Comparison of ENCODE assay signal across 31 cellular contexts in the genomic region with DNA sequence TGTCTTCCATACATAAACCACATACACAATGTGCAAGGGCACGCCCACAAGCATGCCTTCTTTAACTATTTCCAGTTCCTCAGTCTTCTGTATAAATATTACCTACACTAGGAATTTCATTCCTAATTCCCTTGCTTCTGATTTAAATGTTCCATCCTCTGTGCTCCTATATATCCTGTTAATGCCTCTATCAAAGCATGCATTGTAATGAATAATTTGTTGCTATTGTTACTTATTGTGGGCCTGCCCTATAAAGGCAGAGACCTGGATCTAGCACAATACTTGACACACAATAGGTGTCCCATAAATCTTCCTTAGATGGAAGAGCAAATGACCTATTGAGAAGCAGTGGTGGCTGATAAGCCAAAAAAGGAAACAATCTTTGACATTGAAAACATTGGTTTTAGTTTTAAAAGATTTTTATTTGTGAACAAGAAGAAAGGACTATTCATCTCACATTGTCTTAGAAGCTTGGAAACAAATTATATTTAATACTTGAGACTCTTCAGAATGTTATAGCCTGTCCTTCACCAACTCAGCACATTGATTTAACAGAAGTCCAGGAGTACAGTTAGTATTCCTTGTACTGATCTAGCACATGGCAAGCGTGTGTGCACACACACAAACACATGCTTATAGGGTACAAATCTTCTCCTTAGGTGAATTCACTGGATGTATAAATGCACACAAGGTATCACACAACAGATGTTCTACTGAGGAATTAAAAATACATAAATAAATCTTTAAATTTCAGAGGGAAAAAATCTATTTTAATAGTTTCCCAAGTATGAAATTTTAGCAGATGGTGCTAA.
"Had no signal": no experiment of that assay in that cellular context is flagged by ENCODE, and none has a peak within 500 bp of the region (broad histone marks: within the 10 kb centered on the region; RNA-seq: fewer than 3 reads in every experiment).

No MANE protein-coding gene starts in this region.

- H3K27ac Mint-ChIP-seq: activated CD4-positive, alpha-beta memory T cell treated with anti-CD3 and anti-CD28 coated beads, Interleukin-2, amount 10 ng/mL, durations not matched to agents 7 days and 5 days; activated CD4-positive, alpha-beta T cell treated with anti-CD3 and anti-CD28 coated beads, Interleukin-2, amount 10 ng/mL, durations not matched to agents 7 days and 5 days; activated T-helper 17 cell treated with anti-CD3 and anti-CD28 coated beads, Interleukin-2, amount 50 U/mL, for 72 hours; endodermal cell; immature natural killer cell; mesothelial cell of epicardium; progenitor cell of endocrine pancreas; stimulated activated naive CD8-positive, alpha-beta T cell treated with anti-CD3 and anti-CD28 coated beads, Interleukin-15, Interleukin-2, amounts not matched to agents 100 ng/mL and 50 ng/mL, for 24 hours had no signal

- H3K36me3 ChIP-seq: esophagus muscularis mucosa, heart left ventricle, neutrophil, ovary, upper lobe of left lung had no signal

- H3K36me3 Mint-ChIP-seq: mesothelial cell of epicardium, naive B cell had no signal

- DNase-seq: activated CD4-positive, alpha-beta memory T cell treated with anti-CD3 and anti-CD28 coated beads, Interleukin-2, amount 10 ng/mL, durations not matched to agents 7 days and 5 days; activated CD4-positive, alpha-beta T cell treated with anti-CD3 and anti-CD28 coated beads, Interleukin-2, amount 10 ng/mL, durations not matched to agents 7 days and 5 days; activated CD4-positive, CD25-positive, alpha-beta regulatory T cell treated with anti-CD3 and anti-CD28 coated beads, Interleukin-2, amount 50 U/mL, for 72 hours; activated CD8-positive, alpha-beta memory T cell treated with anti-CD3 and anti-CD28 coated beads, Interleukin-2, amount 50 U/mL, for 48 hours; activated gamma-delta T cell treated with Interleukin-2 at 50 U/mL for 16 hours; activated naive CD4-positive, alpha-beta T cell treated with anti-CD3 and anti-CD28 coated beads, Interleukin-2, amount 50 U/mL, for 16 hours; activated T-cell treated with anti-CD3 and anti-CD28 coated beads, Interleukin-2, amount 50 U/mL, for 4 hours; amygdala; caudate nucleus; endodermal cell; foreskin keratinocyte; heart left ventricle; hypothalamus; immature natural killer cell; kidney; left colon; naive B cell; nephron progenitor cell; ovary; stimulated activated CD4-positive, alpha-beta T cell treated with anti-CD3 and anti-CD28 coated beads, Interleukin-12 subunit alpha, Interleukin-12 subunit beta, amount 100 ng/mL, for 4 hours; stimulated activated CD4-positive, alpha-beta T cell treated with anti-CD3 and anti-CD28 coated beads, Interleukin-4, amount 100 ng/mL, for 1 hour; substantia nigra; T1000 had no signal

- H3K9me3 ChIP-seq: esophagus muscularis mucosa, neutrophil, ovary, upper lobe of left lung had no signal

- H3K4me1 ChIP-seq: foreskin keratinocyte had no signal

- H3K27me3 ChIP-seq: esophagus muscularis mucosa, foreskin keratinocyte, heart left ventricle, neutrophil, ovary, upper lobe of left lung had no signal

- H3K9me3 Mint-ChIP-seq: activated T-cell treated with anti-CD3 and anti-CD28 coated beads, Interleukin-2, amount 50 U/mL, for 4 hours had no signal

- FAIRE-seq: kidney had no signal

- H3K27ac ChIP-seq: esophagus muscularis mucosa, foreskin keratinocyte, heart left ventricle, ovary, upper lobe of left lung had no signal

- H3K4me1 Mint-ChIP-seq: activated T-helper 17 cell treated with anti-CD3 and anti-CD28 coated beads, Interleukin-2, amount 50 U/mL, for 72 hours had no signal

- H3K4me3 Mint-ChIP-seq: activated CD4-positive, alpha-beta memory T cell treated with anti-CD3 and anti-CD28 coated beads, Interleukin-2, amount 10 ng/mL, durations not matched to agents 7 days and 5 days; activated CD4-positive, alpha-beta T cell treated with anti-CD3 and anti-CD28 coated beads, Interleukin-2, amount 10 ng/mL, durations not matched to agents 7 days and 5 days; activated T-cell treated with anti-CD3 and anti-CD28 coated beads, Interleukin-2, amount 50 U/mL, for 4 hours; activated T-helper 17 cell treated with anti-CD3 and anti-CD28 coated beads, Interleukin-2, amount 50 U/mL, for 72 hours; endodermal cell; immature natural killer cell; mesothelial cell of epicardium; naive B cell; nephron progenitor cell; stimulated activated naive CD8-positive, alpha-beta T cell treated with anti-CD3 and anti-CD28 coated beads, Interleukin-15, Interleukin-2, amounts not matched to agents 100 ng/mL and 50 ng/mL, for 24 hours had no signal

- H3K27me3 Mint-ChIP-seq: activated CD4-positive, alpha-beta memory T cell treated with anti-CD3 and anti-CD28 coated beads, Interleukin-2, amount 10 ng/mL, durations not matched to agents 7 days and 5 days; activated CD4-positive, alpha-beta T cell treated with anti-CD3 and anti-CD28 coated beads, Interleukin-2, amount 10 ng/mL, durations not matched to agents 7 days and 5 days; activated T-helper 17 cell treated with anti-CD3 and anti-CD28 coated beads, Interleukin-2, amount 50 U/mL, for 72 hours; progenitor cell of endocrine pancreas; stimulated activated naive CD8-positive, alpha-beta T cell treated with anti-CD3 and anti-CD28 coated beads, Interleukin-15, Interleukin-2, amounts not matched to agents 100 ng/mL and 50 ng/mL, for 24 hours had no signal

- H3K4me3 ChIP-seq: esophagus muscularis mucosa, heart left ventricle, ovary, skin epidermis, upper lobe of left lung had no signal
